1 cellular context compared by ENCODE assay signal in genomic region chr5:71564884-71565283, GRCh38.
TF ChIP-seq lines count a peak whose summit lies in the region.

No MANE protein-coding gene starts in this region.

TF ChIP-seq in IMR-90, 13 proteins besides CTCF, POLR2A, EP300 and RAD21 (continued from another document):
- no peak for TF ChIP-seq RFX5 (IDR thresholded peaks at IDR 0.05; ENCODE audit: low read depth, low read length)
- TF ChIP-seq BHLHE40 (IDR thresholded peaks at IDR 0.05; ENCODE audit: low read depth, low read length) = no peak
- TF ChIP-seq RCOR1 (IDR thresholded peaks at IDR 0.05; ENCODE audit: insufficient replicate concordance, low read length) = no peak
- no peak for TF ChIP-seq MXI1 (IDR thresholded peaks at IDR 0.05; ENCODE audit: borderline replicate concordance, low read depth, low read length)
- no peak for TF ChIP-seq SMC3 (IDR thresholded peaks at IDR 0.05; ENCODE audit: low read depth, low read length)
- no peak for TF ChIP-seq MAFK (IDR thresholded peaks at IDR 0.05; ENCODE audit: low read depth, low read length)
- TF ChIP-seq FOS (IDR thresholded peaks at IDR 0.05; ENCODE audit: low read depth, low read length) = no peak
- no peak for TF ChIP-seq NFE2L2 (IDR thresholded peaks at IDR 0.05; ENCODE audit: low read depth, low read length)
- TF ChIP-seq CHD1 (IDR thresholded peaks at IDR 0.05; ENCODE audit: low read depth, low read length) = no peak
- TF ChIP-seq MAZ (IDR thresholded peaks at IDR 0.05; ENCODE audit: borderline replicate concordance, low read depth, low read length) = no peak
- no peak for TF ChIP-seq USF2 (IDR thresholded peaks at IDR 0.05; ENCODE audit: low read depth, low read length)
- TF ChIP-seq CEBPB (IDR thresholded peaks at IDR 0.05; ENCODE audit: low read depth, low read length) = no peak
